Comparison of ENCODE assay signal across 14 cellular contexts in the genomic region with DNA sequence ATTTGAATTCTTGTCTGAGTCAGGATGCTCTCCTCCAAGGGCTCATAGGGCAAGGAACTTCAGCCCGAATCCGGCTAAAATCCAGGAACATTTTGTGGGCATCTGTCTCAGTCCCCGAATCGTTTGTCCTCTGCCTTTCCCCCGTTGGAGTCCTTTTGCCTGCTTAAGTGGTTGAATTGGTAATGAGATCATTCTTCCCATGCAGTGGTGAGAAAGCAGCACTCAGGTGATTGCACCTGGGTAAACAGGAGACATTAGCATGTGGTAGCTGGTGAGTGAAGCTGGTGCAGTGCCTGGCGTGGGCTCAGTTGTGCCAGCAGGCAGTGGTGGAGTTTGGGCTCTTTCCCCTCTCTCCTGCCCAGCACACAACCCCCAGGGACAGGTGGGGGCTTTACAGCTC.
DNase-seq lines count a peak whose midpoint lies in the region; ATAC-seq and TF ChIP-seq lines count a peak whose summit lies in the region.
"Had no signal": no experiment of that assay in that cellular context is flagged by ENCODE, and none has a peak within 500 bp of the region (broad histone marks: within the 10 kb centered on the region; RNA-seq: fewer than 3 reads in every experiment).

No MANE protein-coding gene starts in this region.

- no peaks in the 10 kb centered on the region for H3K9me3 Mint-ChIP-seq in naive thymus-derived CD4-positive, alpha-beta T cell
- no peaks in the 10 kb centered on the region for H3K9me3 Mint-ChIP-seq in T-helper 2 cell treated with Interferon-gamma antibody and Interleukin-4, amounts not matched to agents 5 μg/mL and 100 μg/mL, for 36 hours
- H3K9me3 Mint-ChIP-seq: activated T-cell treated with anti-CD3 and anti-CD28 coated beads, Interleukin-2, amount 50 U/mL, for 4 hours; stimulated activated naive CD8-positive, alpha-beta T cell treated with anti-CD3 and anti-CD28 coated beads, Interleukin-15, amount 100 ng/mL, for 72 hours; T-helper 1 cell treated with Interleukin-12 subunit alpha and Interleukin-12 subunit beta and Interleukin-4 antibody, amounts not matched to agents 30 μg/mL and 1 μg/mL, for 36 hours had no signal

- H3K4me3 ChIP-seq in right cardiac atrium (ENCODE audit: low read length): no peak overlapping the region
- no peak overlapping the region for H3K4me3 ChIP-seq in NT2/D1 (ENCODE audit: insufficient read length, low read depth)
- peak overlapping the region; percentile 51 for H3K4me3 ChIP-seq in iPS-20b (ENCODE audit: low read length)
- no peak overlapping the region for H3K4me3 ChIP-seq in upper lobe of right lung
- H3K4me3 ChIP-seq in naive thymus-derived CD4-positive, alpha-beta T cell (ENCODE audit: low read length): no peak overlapping the region

- H3K4me1 ChIP-seq in right cardiac atrium (ENCODE audit: control insufficient read depth, insufficient read depth, low read length): peaks cover 7% of the 10 kb centered on the region
- H3K4me1 ChIP-seq in NT2/D1 (ENCODE audit: insufficient read depth, insufficient read length): peaks cover 6% of the 10 kb centered on the region
- peaks cover 19% of the 10 kb centered on the region; the same call in 1 of the 2 replicates for H3K4me1 ChIP-seq in iPS-20b (ENCODE audit: insufficient read depth, low read length)
- H3K4me1 ChIP-seq in upper lobe of right lung: peaks cover 10% of the 10 kb centered on the region
- no peaks in the 10 kb centered on the region for H3K4me1 ChIP-seq in naive thymus-derived CD4-positive, alpha-beta T cell (ENCODE audit: control insufficient read depth in 2 of 2, insufficient read depth in 2 of 2, low read length in 2 of 2)

- H3K27me3 Mint-ChIP-seq in naive thymus-derived CD4-positive, alpha-beta T cell: no peaks in the 10 kb centered on the region
- no peaks in the 10 kb centered on the region for H3K27me3 Mint-ChIP-seq in T-helper 2 cell treated with Interferon-gamma antibody and Interleukin-4, amounts not matched to agents 5 μg/mL and 100 μg/mL, for 36 hours (ENCODE audit: low read depth)
- H3K27me3 Mint-ChIP-seq: stimulated activated naive CD8-positive, alpha-beta T cell treated with anti-CD3 and anti-CD28 coated beads, Interleukin-15, amount 100 ng/mL, for 72 hours had no signal

- peaks cover 0 to 1% (median 0%) of the 10 kb centered on the region in 5 donors for H3K36me3 Mint-ChIP-seq in naive thymus-derived CD4-positive, alpha-beta T cell
- H3K36me3 Mint-ChIP-seq in T-helper 2 cell treated with Interferon-gamma antibody and Interleukin-4, amounts not matched to agents 5 μg/mL and 100 μg/mL, for 36 hours (ENCODE audit: low read depth): no peaks in the 10 kb centered on the region

- 61% methylated on average over 6 of the region's 6 CpGs for WGBS in right cardiac atrium

- H3K36me3 ChIP-seq in NT2/D1 (ENCODE audit: insufficient read depth, insufficient read length, low read length): no peaks in the 10 kb centered on the region
- no peaks in the 10 kb centered on the region for H3K36me3 ChIP-seq in iPS-20b (ENCODE audit: insufficient read depth, low read depth, low read length)
- H3K36me3 ChIP-seq in upper lobe of right lung: no peaks in the 10 kb centered on the region
- no peaks in the 10 kb centered on the region for H3K36me3 ChIP-seq in naive thymus-derived CD4-positive, alpha-beta T cell (ENCODE audit: control insufficient read depth in 2 of 3, insufficient read depth in 3 of 3, low read length in 3 of 3)

- H3K9ac ChIP-seq in NT2/D1 (ENCODE audit: insufficient read length, low read depth) (peak overlapping the region; percentile 17), iPS-20b (ENCODE audit: low read depth, low read length) (peak overlapping the region; percentile 80; the same call in 1 of the 2 replicates)

- H3K4me1 Mint-ChIP-seq in naive thymus-derived CD4-positive, alpha-beta T cell: peaks cover 0 to 10% (median 0%) of the 10 kb centered on the region in 7 donors
- H3K4me1 Mint-ChIP-seq in T-helper 2 cell treated with Interferon-gamma antibody and Interleukin-4, amounts not matched to agents 5 μg/mL and 100 μg/mL, for 36 hours (ENCODE audit: low read depth): peaks cover 6% of the 10 kb centered on the region
- H3K4me1 Mint-ChIP-seq: stimulated activated naive CD8-positive, alpha-beta T cell treated with anti-CD3 and anti-CD28 coated beads, Interleukin-15, amount 100 ng/mL, for 72 hours had no signal

- H3K27me3 ChIP-seq in right cardiac atrium (ENCODE audit: control insufficient read depth, insufficient read depth) (no peaks in the 10 kb centered on the region), NT2/D1 (ENCODE audit: insufficient read depth, insufficient read length) (no peaks in the 10 kb centered on the region), iPS-20b (ENCODE audit: insufficient read depth, low read length) (no peaks in the 10 kb centered on the region), upper lobe of right lung (no peaks in the 10 kb centered on the region)
- H3K27me3 ChIP-seq in naive thymus-derived CD4-positive, alpha-beta T cell (ENCODE audit: control insufficient read depth in 2 of 2, insufficient read depth in 2 of 2, low read length in 2 of 2): no peaks in the 10 kb centered on the region

- H3K27ac Mint-ChIP-seq in naive thymus-derived CD4-positive, alpha-beta T cell: no peak overlapping the region
- H3K27ac Mint-ChIP-seq in T-helper 2 cell treated with Interferon-gamma antibody and Interleukin-4, amounts not matched to agents 5 μg/mL and 100 μg/mL, for 36 hours: no peak overlapping the region
- H3K27ac Mint-ChIP-seq: stimulated activated naive CD8-positive, alpha-beta T cell treated with anti-CD3 and anti-CD28 coated beads, Interleukin-15, amount 100 ng/mL, for 72 hours; T-helper 1 cell treated with Interleukin-12 subunit alpha and Interleukin-12 subunit beta and Interleukin-4 antibody, amounts not matched to agents 30 μg/mL and 1 μg/mL, for 36 hours had no signal

- H3K9me3 ChIP-seq in right cardiac atrium (ENCODE audit: control insufficient read depth, low read length) (no peaks in the 10 kb centered on the region), NT2/D1 (ENCODE audit: insufficient read depth, low read length) (no peaks in the 10 kb centered on the region), iPS-20b (ENCODE audit: insufficient read depth, low read depth, low read length) (no peaks in the 10 kb centered on the region), upper lobe of right lung (no peaks in the 10 kb centered on the region)
- no peaks in the 10 kb centered on the region for H3K9me3 ChIP-seq in naive thymus-derived CD4-positive, alpha-beta T cell (ENCODE audit: control insufficient read depth in 2 of 3, low read length in 3 of 3)

- peak overlapping the region; percentile 64 for H3K27ac ChIP-seq in right cardiac atrium (ENCODE audit: low read length)
- peak overlapping the region; percentile 68 for H3K27ac ChIP-seq in iPS-20b (ENCODE audit: low read length)
- H3K27ac ChIP-seq in upper lobe of right lung: peak overlapping the region; percentile 77
- H3K27ac ChIP-seq in naive thymus-derived CD4-positive, alpha-beta T cell (ENCODE audit: low read depth, low read length): no peak overlapping the region

- no peak for TF ChIP-seq CTCF in upper lobe of right lung (IDR thresholded peaks at IDR 0.05)

- ATAC-seq in right cardiac atrium (no peak), left ventricle myocardium superior (no peak), upper lobe of right lung (no peak)
- ATAC-seq in naive thymus-derived CD4-positive, alpha-beta T cell: no peak
- ATAC-seq: activated T-cell treated with anti-CD3 and anti-CD28 coated beads, Interleukin-2, amount 50 U/mL, for 4 hours; stimulated activated naive CD8-positive, alpha-beta T cell treated with anti-CD3 and anti-CD28 coated beads, Interleukin-15, amount 100 ng/mL, for 72 hours had no signal

- DNase-seq in right cardiac atrium (no peak), left ventricle myocardium superior (no peak), NT2/D1 (ENCODE audit: low read depth, low spot score) (no peak), upper lobe of right lung (no peak)
- no peak for DNase-seq in stimulated activated naive CD4-positive, alpha-beta T cell treated with Interleukin-2 at 50 U/mL for 16 hours (lab: John Stamatoyannopoulos, UW)
- no peak for DNase-seq in naive thymus-derived CD4-positive, alpha-beta T cell
- no peak for DNase-seq in T-helper 2 cell treated with Interferon-gamma antibody and Interleukin-4, amounts not matched to agents 5 μg/mL and 100 μg/mL, for 36 hours (ENCODE audit: low spot score)
- DNase-seq: activated CD4-positive, alpha-beta T cell treated with anti-CD3 and anti-CD28 coated beads for 48 hours; activated T-cell treated with anti-CD3 and anti-CD28 coated beads, Interleukin-2, amount 50 U/mL, for 4 hours; GOT3; small intestine; stimulated activated naive CD8-positive, alpha-beta T cell treated with anti-CD3 and anti-CD28 coated beads, Interleukin-15, amount 100 ng/mL, for 72 hours had no signal

- POLR2A ChIA-PET in naive thymus-derived CD4-positive, alpha-beta T cell (lab: Charles Lee): no interaction called here

- CTCF ChIA-PET in naive thymus-derived CD4-positive, alpha-beta T cell (lab: Charles Lee): no interaction called here

- intact Hi-C loops in right cardiac atrium (cut with DNase I): no loop called here
- intact Hi-C loops in left ventricle myocardium superior (cut with micrococcal nuclease): no loop called here
- intact Hi-C loops in upper lobe of right lung (cut with DNase I): no loop called here
- intact Hi-C loops in naive thymus-derived CD4-positive, alpha-beta T cell (cut with micrococcal nuclease): no loop called here

- H3K4me3 Mint-ChIP-seq in naive thymus-derived CD4-positive, alpha-beta T cell: no peak overlapping the region
- no peak overlapping the region for H3K4me3 Mint-ChIP-seq in T-helper 2 cell treated with Interferon-gamma antibody and Interleukin-4, amounts not matched to agents 5 μg/mL and 100 μg/mL, for 36 hours
- H3K4me3 Mint-ChIP-seq: activated T-cell treated with anti-CD3 and anti-CD28 coated beads, Interleukin-2, amount 50 U/mL, for 4 hours; stimulated activated naive CD8-positive, alpha-beta T cell treated with anti-CD3 and anti-CD28 coated beads, Interleukin-15, amount 100 ng/mL, for 72 hours; T-helper 1 cell treated with Interleukin-12 subunit alpha and Interleukin-12 subunit beta and Interleukin-4 antibody, amounts not matched to agents 30 μg/mL and 1 μg/mL, for 36 hours had no signal
